14 cellular contexts compared by ENCODE assay signal in genomic region chr1:229094476-229095311, GRCh38.
DNase-seq lines count a peak whose midpoint lies in the region; ATAC-seq and TF ChIP-seq lines count a peak whose summit lies in the region.
"Had no signal": no experiment of that assay in that cellular context is flagged by ENCODE, and none has a peak within 500 bp of the region (broad histone marks: within the 10 kb centered on the region; RNA-seq: fewer than 3 reads in every experiment).

No MANE protein-coding gene starts in this region.

- no peak overlapping the region for H2BK120ac ChIP-seq in neuronal stem cell (ENCODE audit: low read depth, low read length)

- no peak for ATAC-seq in HG03139 (IDR thresholded peaks at IDR 0.05; ENCODE audit: unreplicated experiment)
- ATAC-seq: psoas muscle had no signal

- no peak overlapping the region for H2AFZ ChIP-seq in neuronal stem cell (ENCODE audit: low read length)

- no peaks in the 10 kb centered on the region for H3K79me1 ChIP-seq in neuronal stem cell (ENCODE audit: low read depth, low read length)

- no peak for TF ChIP-seq CTCF in endodermal cell (conservative IDR thresholded peaks at IDR 0.05)

- H3K36me3 ChIP-seq in HUES64 (ENCODE audit: insufficient read depth, low read length) (no peaks in the 10 kb centered on the region), endodermal cell (ENCODE audit: control insufficient read depth, insufficient read depth, low read length) (no peaks in the 10 kb centered on the region), neuronal stem cell (replicated peaks in 1 of 2; ENCODE audit: control insufficient read depth in 2 of 2, insufficient read depth in 2 of 2, low read length in 2 of 2) (no peaks in the 10 kb centered on the region)
- H3K36me3 ChIP-seq: esophagus muscularis mucosa, uterus had no signal

- H3K27me3 ChIP-seq in HUES64 (ENCODE audit: insufficient read depth, low read length) (no peaks in the 10 kb centered on the region), endodermal cell (ENCODE audit: control insufficient read depth, insufficient read depth, low read length, poor library complexity, severe bottlenecking) (no peaks in the 10 kb centered on the region), neuronal stem cell (ENCODE audit: control insufficient read depth in 3 of 3, insufficient read depth in 3 of 3, low read depth in 1 of 3, low read length in 3 of 3) (no peaks in the 10 kb centered on the region)
- H3K27me3 ChIP-seq: esophagus muscularis mucosa, uterus had no signal

- peak overlapping the region; percentile 8 for H3K18ac ChIP-seq in neuronal stem cell (ENCODE audit: low read length)

- H3K4me3 ChIP-seq in HUES64 (ENCODE audit: low read length), result no peak overlapping the region
- H3K4me3 ChIP-seq in endodermal cell (ENCODE audit: low read length), result peak overlapping the region; percentile 49
- peak overlapping the region in 1 of 2 donors; percentile 15 for H3K4me3 ChIP-seq in neuronal stem cell (ENCODE audit: low read length in 2 of 2)
- H3K4me3 ChIP-seq: esophagus muscularis mucosa, psoas muscle, uterus had no signal

- H3K27ac ChIP-seq in HUES64 (ENCODE audit: low read depth, low read length), result peak overlapping the region; percentile 93
- no peak overlapping the region for H3K27ac ChIP-seq in endodermal cell (ENCODE audit: low read depth, low read length)
- H3K27ac ChIP-seq in neuronal stem cell (replicated peaks; ENCODE audit: low read length), result no peak overlapping the region
- H3K27ac ChIP-seq: esophagus muscularis mucosa, psoas muscle had no signal

- 84% methylated on average over 12 of the region's 13 CpGs for WGBS in HUES64
- 90 to 100% methylated on average over 5 to 12 of the region's 13 CpGs for WGBS in endodermal cell (ENCODE audit: insufficient coverage in 1 of 2, insufficient read length in 1 of 2), 2 experiments
- no CpG with 5 or more reads among the region's 13 CpGs for WGBS in neuronal stem cell (ENCODE audit: extremely low coverage in 2 of 2, insufficient read length in 2 of 2, insufficient replicate concordance in 1 of 2), 2 donors

- H3K14ac ChIP-seq in neuronal stem cell (ENCODE audit: low read length), result no peak overlapping the region

- H2AK5ac ChIP-seq in neuronal stem cell (ENCODE audit: low read depth, low read length), result peak overlapping the region; percentile 12

- H3K27me3 Mint-ChIP-seq in endodermal cell (ENCODE audit: insufficient read depth), result no peaks in the 10 kb centered on the region
- H3K27me3 Mint-ChIP-seq in activated CD4-positive, alpha-beta T cell treated with anti-CD3 and anti-CD28 coated beads, Interleukin-2, amount 10 ng/mL, durations not matched to agents 7 days and 5 days, result no peaks in the 10 kb centered on the region

- peaks cover 35% of the 10 kb centered on the region for H3K4me1 ChIP-seq in HUES64 (ENCODE audit: insufficient read depth, low read length)
- H3K4me1 ChIP-seq in endodermal cell (ENCODE audit: control insufficient read depth, insufficient read depth, low read length), result peaks cover 14% of the 10 kb centered on the region
- H3K4me1 ChIP-seq in neuronal stem cell (ENCODE audit: control insufficient read depth in 2 of 2, insufficient read depth in 1 of 2, low read depth in 1 of 2, low read length in 2 of 2), result peaks cover 0 to 19% of the 10 kb centered on the region in 2 donors
- H3K4me1 ChIP-seq: psoas muscle had no signal

- peak overlapping the region; percentile 27 for H2BK12ac ChIP-seq in neuronal stem cell (ENCODE audit: low read length)

- H3K4me3 Mint-ChIP-seq in endodermal cell, result no peak overlapping the region
- H3K4me3 Mint-ChIP-seq in activated CD4-positive, alpha-beta T cell treated with anti-CD3 and anti-CD28 coated beads, Interleukin-2, amount 10 ng/mL, durations not matched to agents 7 days and 5 days, result no peak overlapping the region
- H3K4me3 Mint-ChIP-seq: B cell; T-helper 1 cell treated with Interleukin-12 subunit alpha and Interleukin-12 subunit beta and Interleukin-4 antibody, amounts not matched to agents 30 μg/mL and 1 μg/mL, for 36 hours had no signal

- H4K91ac ChIP-seq in neuronal stem cell (ENCODE audit: low read depth, low read length, poor library complexity), result no peak overlapping the region

- peaks cover 7% of the 10 kb centered on the region for H3K9me3 ChIP-seq in HUES64 (ENCODE audit: insufficient read depth, low read depth, low read length)
- peaks cover 15% of the 10 kb centered on the region for H3K9me3 ChIP-seq in endodermal cell (ENCODE audit: control insufficient read depth, low read length)
- H3K9me3 ChIP-seq in neuronal stem cell (replicated peaks in 1 of 2; ENCODE audit: control insufficient read depth in 2 of 2, insufficient read depth in 1 of 2, low read depth in 1 of 2, low read length in 2 of 2), result peaks cover 0 to 4% of the 10 kb centered on the region in 2 donors
- H3K9me3 ChIP-seq: esophagus muscularis mucosa, psoas muscle, uterus had no signal

- H3K4me1 Mint-ChIP-seq in endodermal cell, result peaks cover 64% of the 10 kb centered on the region
- H3K4me1 Mint-ChIP-seq in activated CD4-positive, alpha-beta T cell treated with anti-CD3 and anti-CD28 coated beads, Interleukin-2, amount 10 ng/mL, durations not matched to agents 7 days and 5 days, result peaks cover 8% of the 10 kb centered on the region

- H3K9ac ChIP-seq in HUES64 (ENCODE audit: low read depth, low read length) (peak overlapping the region; percentile 15; the same call in 1 of the 2 replicates), endodermal cell (ENCODE audit: extremely low read depth, low read length, poor library complexity, severe bottlenecking) (no peak overlapping the region), neuronal stem cell (ENCODE audit: low read depth, low read length, poor library complexity) (no peak overlapping the region)

- H3K4me2 ChIP-seq in neuronal stem cell (ENCODE audit: insufficient read depth, low read length, poor library complexity, severe bottlenecking), result no peak overlapping the region

- no peak overlapping the region for H2BK15ac ChIP-seq in neuronal stem cell (ENCODE audit: low read length)

- peaks cover 21% of the 10 kb centered on the region for H3K9me3 Mint-ChIP-seq in endodermal cell
- H3K9me3 Mint-ChIP-seq in activated CD4-positive, alpha-beta T cell treated with anti-CD3 and anti-CD28 coated beads, Interleukin-2, amount 10 ng/mL, durations not matched to agents 7 days and 5 days, result no peaks in the 10 kb centered on the region
- H3K9me3 Mint-ChIP-seq: T-helper 1 cell treated with Interleukin-12 subunit alpha and Interleukin-12 subunit beta and Interleukin-4 antibody, amounts not matched to agents 30 μg/mL and 1 μg/mL, for 36 hours had no signal

- H4K8ac ChIP-seq in neuronal stem cell (ENCODE audit: low read depth, low read length), result no peak overlapping the region

- POLR2A ChIA-PET in activated CD4-positive, alpha-beta T cell treated with anti-CD3 and anti-CD28 coated beads, Interleukin-2, amount 10 ng/mL, durations not matched to agents 7 days and 5 days (lab: Charles Lee), result no interaction called here

- CTCF ChIA-PET in activated CD4-positive, alpha-beta T cell treated with anti-CD3 and anti-CD28 coated beads, Interleukin-2, amount 10 ng/mL, durations not matched to agents 7 days and 5 days (lab: Charles Lee), result interaction anchor here (1.0 to 1.2 kb wide), 2 partner anchors 11 to 14 kb away, joined by 4 to 5 read pairs; no protein-coding TSS in a partner anchor

- no peak overlapping the region for H3K23ac ChIP-seq in neuronal stem cell (ENCODE audit: low read depth, low read length, poor library complexity)

- no peak overlapping the region for H3K4ac ChIP-seq in neuronal stem cell (ENCODE audit: low read length)

- H2BK5ac ChIP-seq in neuronal stem cell (ENCODE audit: low read length), result no peak overlapping the region

- peak overlapping the region; percentile 99 for H3K27ac Mint-ChIP-seq in endodermal cell
- H3K27ac Mint-ChIP-seq in activated CD4-positive, alpha-beta T cell treated with anti-CD3 and anti-CD28 coated beads, Interleukin-2, amount 10 ng/mL, durations not matched to agents 7 days and 5 days, result no peak overlapping the region
- H3K27ac Mint-ChIP-seq: B cell; T-helper 1 cell treated with Interleukin-12 subunit alpha and Interleukin-12 subunit beta and Interleukin-4 antibody, amounts not matched to agents 30 μg/mL and 1 μg/mL, for 36 hours had no signal

- DNase-seq in CD1c-positive myeloid dendritic cell (ENCODE audit: extremely low spot score), result peak; percentile 10
- peak; percentile 68 for DNase-seq in endodermal cell
- DNase-seq in neuronal stem cell (ENCODE audit: low spot score), result no peak
- no peak for DNase-seq in cerebellar nuclear complex (lab: John Stamatoyannopoulos, UW)
- no peak for DNase-seq in activated CD4-positive, alpha-beta T cell treated with anti-CD3 and anti-CD28 coated beads, Interleukin-2, amount 10 ng/mL, durations not matched to agents 7 days and 5 days
- no peak for DNase-seq in GDM1 (lab: John Stamatoyannopoulos, UW)
- DNase-seq: activated CD4-positive, alpha-beta T cell treated with anti-CD3 and anti-CD28 coated beads for 1 hour; psoas muscle; uterus had no signal

- H3K36me3 Mint-ChIP-seq in endodermal cell (ENCODE audit: low read depth), result no peaks in the 10 kb centered on the region
- H3K36me3 Mint-ChIP-seq in activated CD4-positive, alpha-beta T cell treated with anti-CD3 and anti-CD28 coated beads, Interleukin-2, amount 10 ng/mL, durations not matched to agents 7 days and 5 days (ENCODE audit: low read depth), result no peaks in the 10 kb centered on the region

Comparison
In these comparisons a context has a peak if more than half of its experiments do, and no peak if none do; other contexts are left out.
1. DNase-seq: peak in CD1c-positive myeloid dendritic cell (single experiment) and endodermal cell (single experiment); none in neuronal stem cell (single experiment), cerebellar nuclear complex (0 of 2), activated CD4-positive, alpha-beta T cell treated with anti-CD3 and anti-CD28 coated beads, Interleukin-2, amount 10 ng/mL, durations not matched to agents 7 days and 5 days (single experiment) and GDM1 (single experiment).